In genomic region chr3:27378331-27378730, GRCh38 we compare ENCODE assay signal across 18 cellular contexts.
"Had no signal": no experiment of that assay in that cellular context is flagged by ENCODE, and none has a peak within 500 bp of the region (broad histone marks: within the 10 kb centered on the region; RNA-seq: fewer than 3 reads in every experiment).

No MANE protein-coding gene starts in this region.

- H3K4me3 Mint-ChIP-seq: natural killer cell treated with Interleukin-12 subunit alpha and Interleukin-12 subunit beta and Interleukin-15 and Interleukin-18, amount 100 ng/mL, for 72 hours had no signal

- H3K27me3 Mint-ChIP-seq: natural killer cell treated with Interleukin-12 subunit alpha and Interleukin-12 subunit beta and Interleukin-15 and Interleukin-18, amount 100 ng/mL, for 72 hours had no signal

- H3K27ac ChIP-seq: colonic mucosa, gastrocnemius medialis, heart right ventricle, left lung, prostate gland, SK-N-MC, stomach, thoracic aorta had no signal

- H3K27ac Mint-ChIP-seq: natural killer cell treated with Interleukin-12 subunit alpha and Interleukin-12 subunit beta and Interleukin-15 and Interleukin-18, amount 100 ng/mL, for 72 hours had no signal

- H3K9me3 ChIP-seq: colonic mucosa, gastrocnemius medialis, heart right ventricle, left lung, prostate gland, stomach, thoracic aorta had no signal

- H3K27me3 ChIP-seq: colonic mucosa, gastrocnemius medialis, heart right ventricle, left lung, stomach had no signal

- H3K4me1 ChIP-seq: colonic mucosa, heart right ventricle, left lung, prostate gland had no signal

- H3K36me3 ChIP-seq: colonic mucosa, prostate gland had no signal

- H3K4me3 ChIP-seq: colonic mucosa, gastrocnemius medialis, heart right ventricle, left lung, prostate gland, SK-N-MC, stomach, thoracic aorta had no signal

- DNase-seq: activated CD4-positive, alpha-beta T cell treated with anti-CD3 and anti-CD28 coated beads, Interleukin-2, amount 50 U/mL, for 48 hours; activated CD4-positive, CD25-positive, alpha-beta regulatory T cell; colonic mucosa; effector CD8-positive, alpha-beta T cell; gastrocnemius medialis; heart right ventricle; islet precursor cell; left lung; occipital lobe; stimulated activated CD4-positive, alpha-beta T cell treated with anti-CD3 and anti-CD28 coated beads, Interleukin-2, amount 100 ng/mL, for 48 hours; stimulated activated CD8-positive, alpha-beta memory T cell treated with anti-CD3 and anti-CD28 coated beads, Interleukin-4, amount 100 ng/mL, for 48 hours; stomach; T-helper 2 cell had no signal

- FAIRE-seq: TTC549 had no signal

- H3K9me3 Mint-ChIP-seq: natural killer cell treated with Interleukin-12 subunit alpha and Interleukin-12 subunit beta and Interleukin-15 and Interleukin-18, amount 100 ng/mL, for 72 hours had no signal

- ATAC-seq: gastrocnemius medialis; heart right ventricle; left lung; natural killer cell treated with Interleukin-12 subunit alpha and Interleukin-12 subunit beta and Interleukin-15 and Interleukin-18, amount 100 ng/mL, for 72 hours had no signal
